ENCODE assay signal across 1 cellular context in the genomic region with DNA sequence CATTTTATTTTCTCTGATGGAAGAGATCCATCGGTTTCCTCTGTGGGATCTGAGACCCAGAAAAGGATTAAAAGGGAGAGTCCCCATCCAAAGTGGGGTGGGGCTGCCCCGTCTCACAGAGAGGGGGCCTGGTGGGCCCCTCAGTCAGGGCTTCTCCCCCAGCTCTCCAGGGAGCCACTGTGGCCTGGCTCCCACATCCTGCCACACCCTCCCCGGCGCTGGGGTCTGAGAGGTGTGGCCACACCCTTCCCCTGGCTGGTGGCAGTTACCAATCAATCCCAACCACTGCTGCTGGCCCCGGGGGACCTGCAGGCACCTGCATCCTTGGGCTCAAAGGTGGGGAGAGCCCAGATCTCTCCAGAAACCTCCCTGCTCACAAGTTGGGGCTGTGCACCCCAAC.
TF ChIP-seq lines count a peak whose summit lies in the region.

No MANE protein-coding gene starts in this region.

TF ChIP-seq in GM23338, 12 proteins besides CTCF, POLR2A, EP300 and RAD21 (continued from another document):
- TF ChIP-seq, protein P1, sequence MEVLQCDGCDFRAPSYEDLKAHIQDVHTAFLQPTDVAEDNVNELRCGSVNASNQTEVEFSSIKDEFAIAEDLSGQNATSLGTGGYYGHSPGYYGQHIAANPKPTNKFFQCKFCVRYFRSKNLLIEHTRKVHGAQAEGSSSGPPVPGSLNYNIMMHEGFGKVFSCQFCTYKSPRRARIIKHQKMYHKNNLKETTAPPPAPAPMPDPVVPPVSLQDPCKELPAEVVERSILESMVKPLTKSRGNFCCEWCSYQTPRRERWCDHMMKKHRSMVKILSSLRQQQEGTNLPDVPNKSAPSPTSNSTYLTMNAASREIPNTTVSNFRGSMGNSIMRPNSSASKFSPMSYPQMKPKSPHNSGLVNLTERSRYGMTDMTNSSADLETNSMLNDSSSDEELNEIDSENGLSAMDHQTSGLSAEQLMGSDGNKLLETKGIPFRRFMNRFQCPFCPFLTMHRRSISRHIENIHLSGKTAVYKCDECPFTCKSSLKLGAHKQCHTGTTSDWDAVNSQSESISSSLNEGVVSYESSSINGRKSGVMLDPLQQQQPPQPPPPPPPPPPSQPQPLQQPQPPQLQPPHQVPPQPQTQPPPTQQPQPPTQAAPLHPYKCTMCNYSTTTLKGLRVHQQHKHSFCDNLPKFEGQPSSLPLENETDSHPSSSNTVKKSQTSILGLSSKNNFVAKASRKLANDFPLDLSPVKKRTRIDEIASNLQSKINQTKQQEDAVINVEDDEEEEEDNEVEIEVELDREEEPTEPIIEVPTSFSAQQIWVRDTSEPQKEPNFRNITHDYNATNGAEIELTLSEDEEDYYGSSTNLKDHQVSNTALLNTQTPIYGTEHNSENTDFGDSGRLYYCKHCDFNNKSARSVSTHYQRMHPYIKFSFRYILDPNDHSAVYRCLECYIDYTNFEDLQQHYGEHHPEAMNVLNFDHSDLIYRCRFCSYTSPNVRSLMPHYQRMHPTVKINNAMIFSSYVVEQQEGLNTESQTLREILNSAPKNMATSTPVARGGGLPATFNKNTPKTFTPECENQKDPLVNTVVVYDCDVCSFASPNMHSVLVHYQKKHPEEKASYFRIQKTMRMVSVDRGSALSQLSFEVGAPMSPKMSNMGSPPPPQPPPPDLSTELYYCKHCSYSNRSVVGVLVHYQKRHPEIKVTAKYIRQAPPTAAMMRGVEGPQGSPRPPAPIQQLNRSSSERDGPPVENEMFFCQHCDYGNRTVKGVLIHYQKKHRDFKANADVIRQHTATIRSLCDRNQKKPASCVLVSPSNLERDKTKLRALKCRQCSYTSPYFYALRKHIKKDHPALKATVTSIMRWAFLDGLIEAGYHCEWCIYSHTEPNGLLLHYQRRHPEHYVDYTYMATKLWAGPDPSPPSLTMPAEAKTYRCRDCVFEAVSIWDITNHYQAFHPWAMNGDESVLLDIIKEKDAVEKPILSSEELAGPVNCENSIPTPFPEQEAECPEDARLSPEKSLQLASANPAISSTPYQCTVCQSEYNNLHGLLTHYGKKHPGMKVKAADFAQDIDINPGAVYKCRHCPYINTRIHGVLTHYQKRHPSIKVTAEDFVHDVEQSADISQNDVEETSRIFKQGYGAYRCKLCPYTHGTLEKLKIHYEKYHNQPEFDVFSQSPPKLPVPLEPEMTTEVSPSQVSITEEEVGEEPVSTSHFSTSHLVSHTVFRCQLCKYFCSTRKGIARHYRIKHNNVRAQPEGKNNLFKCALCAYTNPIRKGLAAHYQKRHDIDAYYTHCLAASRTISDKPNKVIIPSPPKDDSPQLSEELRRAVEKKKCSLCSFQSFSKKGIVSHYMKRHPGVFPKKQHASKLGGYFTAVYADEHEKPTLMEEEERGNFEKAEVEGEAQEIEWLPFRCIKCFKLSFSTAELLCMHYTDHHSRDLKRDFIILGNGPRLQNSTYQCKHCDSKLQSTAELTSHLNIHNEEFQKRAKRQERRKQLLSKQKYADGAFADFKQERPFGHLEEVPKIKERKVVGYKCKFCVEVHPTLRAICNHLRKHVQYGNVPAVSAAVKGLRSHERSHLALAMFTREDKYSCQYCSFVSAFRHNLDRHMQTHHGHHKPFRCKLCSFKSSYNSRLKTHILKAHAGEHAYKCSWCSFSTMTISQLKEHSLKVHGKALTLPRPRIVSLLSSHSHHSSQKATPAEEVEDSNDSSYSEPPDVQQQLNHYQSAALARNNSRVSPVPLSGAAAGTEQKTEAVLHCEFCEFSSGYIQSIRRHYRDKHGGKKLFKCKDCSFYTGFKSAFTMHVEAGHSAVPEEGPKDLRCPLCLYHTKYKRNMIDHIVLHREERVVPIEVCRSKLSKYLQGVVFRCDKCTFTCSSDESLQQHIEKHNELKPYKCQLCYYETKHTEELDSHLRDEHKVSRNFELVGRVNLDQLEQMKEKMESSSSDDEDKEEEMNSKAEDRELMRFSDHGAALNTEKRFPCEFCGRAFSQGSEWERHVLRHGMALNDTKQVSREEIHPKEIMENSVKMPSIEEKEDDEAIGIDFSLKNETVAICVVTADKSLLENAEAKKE (CRISPR knock-in tag; IDR thresholded peaks at IDR 0.05) = no peak
- TF ChIP-seq ZNF114 (CRISPR knock-in tag; IDR thresholded peaks at IDR 0.05) (no peak), EZH2phosphoT487 (IDR thresholded peaks at IDR 0.05; ENCODE audit: unreplicated experiment) (no peak), EZH2 (IDR thresholded peaks at IDR 0.05; ENCODE audit: low read depth, unreplicated experiment) (no peak), STAT1 (IDR thresholded peaks at IDR 0.05; ENCODE audit: unreplicated experiment) (no peak), CREB1 (CRISPR knock-in tag; IDR thresholded peaks at IDR 0.05; ENCODE audit: low read depth) (no peak)
- TF ChIP-seq, protein P2, sequence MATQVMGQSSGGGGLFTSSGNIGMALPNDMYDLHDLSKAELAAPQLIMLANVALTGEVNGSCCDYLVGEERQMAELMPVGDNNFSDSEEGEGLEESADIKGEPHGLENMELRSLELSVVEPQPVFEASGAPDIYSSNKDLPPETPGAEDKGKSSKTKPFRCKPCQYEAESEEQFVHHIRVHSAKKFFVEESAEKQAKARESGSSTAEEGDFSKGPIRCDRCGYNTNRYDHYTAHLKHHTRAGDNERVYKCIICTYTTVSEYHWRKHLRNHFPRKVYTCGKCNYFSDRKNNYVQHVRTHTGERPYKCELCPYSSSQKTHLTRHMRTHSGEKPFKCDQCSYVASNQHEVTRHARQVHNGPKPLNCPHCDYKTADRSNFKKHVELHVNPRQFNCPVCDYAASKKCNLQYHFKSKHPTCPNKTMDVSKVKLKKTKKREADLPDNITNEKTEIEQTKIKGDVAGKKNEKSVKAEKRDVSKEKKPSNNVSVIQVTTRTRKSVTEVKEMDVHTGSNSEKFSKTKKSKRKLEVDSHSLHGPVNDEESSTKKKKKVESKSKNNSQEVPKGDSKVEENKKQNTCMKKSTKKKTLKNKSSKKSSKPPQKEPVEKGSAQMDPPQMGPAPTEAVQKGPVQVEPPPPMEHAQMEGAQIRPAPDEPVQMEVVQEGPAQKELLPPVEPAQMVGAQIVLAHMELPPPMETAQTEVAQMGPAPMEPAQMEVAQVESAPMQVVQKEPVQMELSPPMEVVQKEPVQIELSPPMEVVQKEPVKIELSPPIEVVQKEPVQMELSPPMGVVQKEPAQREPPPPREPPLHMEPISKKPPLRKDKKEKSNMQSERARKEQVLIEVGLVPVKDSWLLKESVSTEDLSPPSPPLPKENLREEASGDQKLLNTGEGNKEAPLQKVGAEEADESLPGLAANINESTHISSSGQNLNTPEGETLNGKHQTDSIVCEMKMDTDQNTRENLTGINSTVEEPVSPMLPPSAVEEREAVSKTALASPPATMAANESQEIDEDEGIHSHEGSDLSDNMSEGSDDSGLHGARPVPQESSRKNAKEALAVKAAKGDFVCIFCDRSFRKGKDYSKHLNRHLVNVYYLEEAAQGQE (IDR thresholded peaks at IDR 0.05; ENCODE audit: unreplicated experiment) = no peak
